ENCODE assay signal across 14 cellular contexts in genomic region chr16:69595127-69596036, GRCh38. TPM values are rescaled to one million over a fixed set of nuclear protein-coding genes. Genes with fewer than 3 reads are reported as not detected.
A peak's percentile ranks its signal among the peaks of the same experiment; 100 is the strongest.
DNase-seq lines count a peak whose midpoint lies in the region; ATAC-seq, FAIRE-seq and TF ChIP-seq lines count a peak whose summit lies in the region.
"Had no signal": no experiment of that assay in that cellular context is flagged by ENCODE, and none has a peak within 500 bp of the region (broad histone marks: within the 10 kb centered on the region; RNA-seq: fewer than 3 reads in every experiment).

No MANE protein-coding gene starts in this region.

- no peaks in the 10 kb centered on the region for H3K27me3 Mint-ChIP-seq in endodermal cell (ENCODE audit: insufficient read depth)
- peaks cover 0 to 2% (median 0%) of the 10 kb centered on the region in 3 donors for H3K27me3 Mint-ChIP-seq in CD14-positive monocyte (ENCODE audit: low read depth in 3 of 3)
- H3K27me3 Mint-ChIP-seq: CD4-positive, alpha-beta memory T cell; stimulated activated naive CD8-positive, alpha-beta T cell treated with anti-CD3 and anti-CD28 coated beads, Interleukin-15, amount 100 ng/mL, for 72 hours had no signal

- H3K9me3 Mint-ChIP-seq in endodermal cell (no peaks in the 10 kb centered on the region), CD14-positive monocyte (peaks cover 0 to 4% (median 0%) of the 10 kb centered on the region in 7 donors)
- H3K9me3 Mint-ChIP-seq: CD4-positive, alpha-beta memory T cell; stimulated activated naive CD8-positive, alpha-beta T cell treated with anti-CD3 and anti-CD28 coated beads, Interleukin-15, amount 100 ng/mL, for 72 hours had no signal

- H3K27ac ChIP-seq in brain microvascular endothelial cell, result peak overlapping the region; percentile 47
- no peak overlapping the region for H3K27ac ChIP-seq in endodermal cell (ENCODE audit: low read depth, low read length)
- H3K27ac ChIP-seq: pancreas had no signal

- TF ChIP-seq CTCF in brain microvascular endothelial cell (IDR thresholded peaks at IDR 0.05; ENCODE audit: low read depth, low read length, missing control alignments), result no peak
- TF ChIP-seq CTCF in endodermal cell (conservative IDR thresholded peaks at IDR 0.05), result no peak
- no peak for TF ChIP-seq CTCF in CD14-positive monocyte (IDR thresholded peaks at IDR 0.05)

- H3K4me3 ChIP-seq in brain microvascular endothelial cell (ENCODE audit: low read depth, low read length) (no peak overlapping the region), endodermal cell (ENCODE audit: low read length) (no peak overlapping the region)
- H3K4me3 ChIP-seq: lung, pancreas had no signal

- no peaks in the 10 kb centered on the region for H3K36me3 ChIP-seq in brain microvascular endothelial cell (replicated peaks)
- peaks cover 9% of the 10 kb centered on the region for H3K36me3 ChIP-seq in endodermal cell (ENCODE audit: control insufficient read depth, insufficient read depth, low read length)
- H3K36me3 ChIP-seq: pancreas had no signal

- in situ Hi-C loops in brain microvascular endothelial cell (cut with HindIII; ENCODE audit: low pct_ligation_motif_present, low sequenced_read_pairs), result no loop called here

- no peaks in the 10 kb centered on the region for H3K9me3 ChIP-seq in endodermal cell (ENCODE audit: control insufficient read depth, low read length)
- H3K9me3 ChIP-seq: pancreas had no signal

- peak; percentile 14 for DNase-seq in Daoy (ENCODE audit: low read depth)
- peak; percentile 32 for DNase-seq in HTR-8/SVneo (ENCODE audit: insufficient read length, low spot score)
- peak; percentile 66 for DNase-seq in brain microvascular endothelial cell
- peak; percentile 37 for DNase-seq in kidney tubule cell (ENCODE audit: low spot score)
- DNase-seq in endodermal cell, result no peak
- no peak for DNase-seq in Right ventricle myocardium superior
- DNase-seq in CD14-positive monocyte (ENCODE audit: low spot score), result no peak
- no peak for DNase-seq in RPMI8226
- DNase-seq: caudate nucleus; CD4-positive, alpha-beta memory T cell; pancreas; stimulated activated CD4-positive, alpha-beta T cell treated with anti-CD3 and anti-CD28 coated beads, Interleukin-2, amount 100 ng/mL, for 48 hours; stimulated activated naive CD8-positive, alpha-beta T cell treated with anti-CD3 and anti-CD28 coated beads, Interleukin-15, amount 100 ng/mL, for 72 hours had no signal

- FAIRE-seq in HTR-8/SVneo (lab: Jason Lieb, UNC), result peak; percentile 86
- FAIRE-seq: pancreas had no signal

- H3K27ac Mint-ChIP-seq in endodermal cell, result no peak overlapping the region
- H3K27ac Mint-ChIP-seq in CD14-positive monocyte, result no peak overlapping the region

- whole genome bisulfite sequencing in endodermal cell (ENCODE audit: insufficient coverage in 1 of 2, insufficient read length in 1 of 2), 2 experiments, result 90 to 95% methylated on average over 6 to 8 of the region's 8 CpGs

- H3K4me1 ChIP-seq in endodermal cell (ENCODE audit: control insufficient read depth, insufficient read depth, low read length), result peaks cover 3% of the 10 kb centered on the region

- H3K4me1 Mint-ChIP-seq in endodermal cell, result peaks cover 19% of the 10 kb centered on the region
- H3K4me1 Mint-ChIP-seq in CD14-positive monocyte, result peaks cover 15% of the 10 kb centered on the region

- H3K9ac ChIP-seq in endodermal cell (ENCODE audit: extremely low read depth, low read length, poor library complexity, severe bottlenecking), result no peak overlapping the region

- no peaks in the 10 kb centered on the region for H3K27me3 ChIP-seq in brain microvascular endothelial cell (replicated peaks)
- no peaks in the 10 kb centered on the region for H3K27me3 ChIP-seq in endodermal cell (ENCODE audit: control insufficient read depth, insufficient read depth, low read length, poor library complexity, severe bottlenecking)
- H3K27me3 ChIP-seq: pancreas had no signal

- H3K36me3 Mint-ChIP-seq in endodermal cell (ENCODE audit: low read depth), result peaks cover 2% of the 10 kb centered on the region
- H3K36me3 Mint-ChIP-seq in CD14-positive monocyte, result peaks cover 8% of the 10 kb centered on the region in 2 donors

- intact Hi-C loops in Right ventricle myocardium superior (cut with DNase I), result no loop called here
- intact Hi-C loops in CD14-positive monocyte (cut with micrococcal nuclease), result no loop called here

- H3K4me3 Mint-ChIP-seq in endodermal cell, result no peak overlapping the region
- H3K4me3 Mint-ChIP-seq in CD14-positive monocyte, result no peak overlapping the region
- H3K4me3 Mint-ChIP-seq: stimulated activated naive CD8-positive, alpha-beta T cell treated with anti-CD3 and anti-CD28 coated beads, Interleukin-15, amount 100 ng/mL, for 72 hours had no signal

- no peak for ATAC-seq in Right ventricle myocardium superior (ENCODE audit: poor library complexity)
- ATAC-seq: stimulated activated naive CD8-positive, alpha-beta T cell treated with anti-CD3 and anti-CD28 coated beads, Interleukin-15, amount 100 ng/mL, for 72 hours had no signal

RNA-seq across cellular contexts. Expression of gene NFAT5, which starts 29.6 kb away (rescaled TPM):
- 1.7 and 2.3 TPM in 2 replicates for total RNA-seq in Daoy (2014; rRNA removed; shearing (Covaris generic))
- 10 to 100 TPM; 38.8 to 40.3 TPM for total RNA-seq in endodermal cell
- 16.0 TPM for polyA plus RNA-seq in endodermal cell (2013, experiment 1 of 2)
- polyA plus RNA-seq in endodermal cell (2013, experiment 2 of 2), result 18.5 TPM
- total RNA-seq in Right ventricle myocardium superior, result 13.9 TPM
- polyA plus RNA-seq in CD14-positive monocyte, result 1 to 10 TPM; 2.4 to 2.5 TPM

Comparison
In these comparisons a context has a peak if more than half of its experiments do, and no peak if none do; other contexts are left out.
1. DNase-seq: peak in Daoy (single experiment), HTR-8/SVneo (single experiment), brain microvascular endothelial cell (single experiment) and kidney tubule cell (single experiment); none in endodermal cell (single experiment), Right ventricle myocardium superior (single experiment), CD14-positive monocyte (single experiment) and RPMI8226 (single experiment).